ENCODE assay signal across 8 cellular contexts in the genomic region with DNA sequence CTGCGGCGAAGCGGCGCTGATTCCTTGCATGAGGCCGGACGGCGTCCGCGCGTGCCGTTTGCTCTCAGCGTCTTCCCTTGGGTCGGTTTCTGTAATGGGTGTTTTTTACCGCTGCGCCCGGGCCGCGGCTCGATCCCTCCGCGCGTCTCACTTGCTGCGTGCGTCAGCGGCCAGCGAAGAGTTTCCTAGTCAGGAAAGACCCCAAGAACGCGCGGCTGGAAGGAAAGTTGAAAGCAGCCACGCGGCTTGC.
DNase-seq lines count a peak whose midpoint lies in the region; ATAC-seq and TF ChIP-seq lines count a peak whose summit lies in the region.

No MANE protein-coding gene starts in this region.

- TF ChIP-seq CTCF in GM06990 (IDR thresholded peaks at IDR 0.05; ENCODE audit: insufficient read depth, low read length, poor library complexity, severe bottlenecking) (no peak), OCI-LY7 (conservative IDR thresholded peaks at IDR 0.05; ENCODE audit: low read length) (no peak), retinal pigment epithelial cell (conservative IDR thresholded peaks at IDR 0.05; ENCODE audit: low read depth, low read length) (no peak)

- no peaks in the 10 kb centered on the region for H3K9me3 ChIP-seq in OCI-LY7 (ENCODE audit: low read length)

- DNase-seq in GM06990 (ENCODE audit: extremely low read depth, insufficient read length) = no peak
- DNase-seq in OCI-LY7 (ENCODE audit: low spot score) = no peak
- peak; percentile 66 for DNase-seq in activated naive CD4-positive, alpha-beta T cell treated with anti-CD3 and anti-CD28 coated beads for 36 hours
- peak; percentile 67 for DNase-seq in left cardiac atrium
- DNase-seq in retinal pigment epithelial cell (ENCODE audit: low read depth) = no peak
- DNase-seq in NCI-H2107 treated with DMSO at 0.1 percent for 48 hours (lab: John Stamatoyannopoulos, UW; ENCODE audit: unreplicated experiment) = no peak

- peak overlapping the region; percentile 100 for H3K4me2 ChIP-seq in OCI-LY7 (ENCODE audit: low read length)

- H3K27ac Mint-ChIP-seq in activated naive CD4-positive, alpha-beta T cell treated with anti-CD3 and anti-CD28 coated beads for 36 hours = peak overlapping the region; percentile 97

- H4K20me1 ChIP-seq in OCI-LY7 (ENCODE audit: insufficient read depth, low read length) = peaks cover 44% of the 10 kb centered on the region

- H3K4me3 ChIP-seq in GM06990 (replicated peaks; ENCODE audit: low read depth, low read length) (peak overlapping the region; percentile 72), OCI-LY7 (ENCODE audit: low read depth, low read length, poor library complexity, severe bottlenecking) (peak overlapping the region; percentile 81), retinal pigment epithelial cell (ENCODE audit: low read length) (peak overlapping the region; percentile 62)

- intact Hi-C loops in OCI-LY7 (cut with micrococcal nuclease; ENCODE audit: unreplicated experiment) (loop anchor here (1.0 to 5.0 kb wide), 5 partner anchors 138 to 511 kb away; no protein-coding TSS in a partner anchor), left cardiac atrium (cut with DNase I) (loop anchor here (5.0 to 10.0 kb wide), 5 partner anchors 142 to 1036 kb away; no protein-coding TSS in a partner anchor)
- intact Hi-C loops in activated naive CD4-positive, alpha-beta T cell treated with anti-CD3 and anti-CD28 coated beads for 36 hours (cut with micrococcal nuclease) = loop anchor here (2.0 to 5.0 kb wide), 6 partner anchors 182 to 952 kb away; no protein-coding TSS in a partner anchor

- ATAC-seq in HG02970 (IDR thresholded peaks at IDR 0.05; ENCODE audit: low FRiP score, unreplicated experiment) (peak; percentile 2), left cardiac atrium (no peak), GM21825 (IDR thresholded peaks at IDR 0.05; ENCODE audit: unreplicated experiment) (no peak)

- peaks cover 19% of the 10 kb centered on the region for H3K36me3 Mint-ChIP-seq in activated naive CD4-positive, alpha-beta T cell treated with anti-CD3 and anti-CD28 coated beads for 36 hours (ENCODE audit: low read depth)

- BruUV-seq in OCI-LY7 (replicated peaks; lab: Mats Ljungman, UMichigan) = no TSS peak

- POLR2A ChIA-PET in OCI-LY7 (lab: Charles Lee) = no interaction called here

- H3K27me3 Mint-ChIP-seq in activated naive CD4-positive, alpha-beta T cell treated with anti-CD3 and anti-CD28 coated beads for 36 hours (ENCODE audit: low read depth) = no peaks in the 10 kb centered on the region

- H3K79me2 ChIP-seq in OCI-LY7 (ENCODE audit: insufficient read depth, low read depth, low read length) = no peaks in the 10 kb centered on the region

- no peaks in the 10 kb centered on the region; the same call in 1 of the 2 replicates for H3K27me3 ChIP-seq in GM06990 (replicated peaks; ENCODE audit: control insufficient read depth, insufficient read depth, low read length)

- H3K9me2 ChIP-seq in OCI-LY7 (ENCODE audit: insufficient read depth, low read length) = no peaks in the 10 kb centered on the region

- CTCF ChIA-PET in OCI-LY7 (lab: Charles Lee; ENCODE audit: unreplicated experiment) = interaction anchor here (1.4 kb wide), 2 partner anchors 159 to 163 kb away, joined by 5 to 6 read pairs; no protein-coding TSS in a partner anchor
- CTCF ChIA-PET in activated naive CD4-positive, alpha-beta T cell treated with anti-CD3 and anti-CD28 coated beads for 36 hours (lab: Charles Lee) = interaction anchor here (1.0 to 4.5 kb wide), 14 partner anchors 45 to 511 kb away, joined by 3 to 24 read pairs (median 6); no protein-coding TSS in a partner anchor

- H3K36me3 ChIP-seq in GM06990 (ENCODE audit: control insufficient read depth, insufficient read depth, low read length) (no peaks in the 10 kb centered on the region; the same call in 1 of the 2 replicates), OCI-LY7 (ENCODE audit: insufficient read depth, low read length) (peaks cover 15% of the 10 kb centered on the region; the same call in 1 of the 2 replicates)

- peak overlapping the region; percentile 46 for H3K27ac ChIP-seq in OCI-LY7 (ENCODE audit: low read depth, low read length, poor library complexity, severe bottlenecking)

- peaks cover 18% of the 10 kb centered on the region for H3K4me1 ChIP-seq in OCI-LY7 (ENCODE audit: insufficient read depth, low read length, poor library complexity, severe bottlenecking)

- H2AFZ ChIP-seq in OCI-LY7 (ENCODE audit: low read length) = peak overlapping the region; percentile 48; the same call in 1 of the 2 replicates

- no peaks in the 10 kb centered on the region for H3K9me3 Mint-ChIP-seq in activated naive CD4-positive, alpha-beta T cell treated with anti-CD3 and anti-CD28 coated beads for 36 hours

- H3K4me1 Mint-ChIP-seq in activated naive CD4-positive, alpha-beta T cell treated with anti-CD3 and anti-CD28 coated beads for 36 hours (ENCODE audit: low read depth) = peaks cover 31% of the 10 kb centered on the region

- peak overlapping the region; percentile 90 for H3K4me3 Mint-ChIP-seq in activated naive CD4-positive, alpha-beta T cell treated with anti-CD3 and anti-CD28 coated beads for 36 hours

Comparison
In these comparisons a context has a peak if more than half of its experiments do, and no peak if none do; other contexts are left out.
1. DNase-seq: peak in activated naive CD4-positive, alpha-beta T cell treated with anti-CD3 and anti-CD28 coated beads for 36 hours (single experiment) and left cardiac atrium (single experiment); none in GM06990 (single experiment), OCI-LY7 (single experiment), retinal pigment epithelial cell (single experiment) and NCI-H2107 treated with DMSO at 0.1 percent for 48 hours (single experiment).
2. Peak in every context shown above with its lines, with median percentiles within 50 percentile points of each other: H3K4me3 ChIP-seq.